In genomic region chr18:36315736-36316135, GRCh38 we compare ENCODE assay signal across 15 cellular contexts. TPM values are rescaled to one million over a fixed set of nuclear protein-coding genes. Genes with fewer than 3 reads are reported as not detected.
DNase-seq lines count a peak whose midpoint lies in the region; ATAC-seq, FAIRE-seq and TF ChIP-seq lines count a peak whose summit lies in the region.
"Had no signal": no experiment of that assay in that cellular context is flagged by ENCODE, and none has a peak within 500 bp of the region (broad histone marks: within the 10 kb centered on the region; RNA-seq: fewer than 3 reads in every experiment).

No MANE protein-coding gene starts in this region.

- H3K9ac ChIP-seq in neuronal stem cell (ENCODE audit: low read depth, low read length, poor library complexity): no peak overlapping the region

- no peak overlapping the region for H2BK12ac ChIP-seq in neuronal stem cell (ENCODE audit: low read length)

- peaks cover 3% of the 10 kb centered on the region for H3K36me3 Mint-ChIP-seq in effector memory CD8-positive, alpha-beta T cell (ENCODE audit: insufficient read depth)

- DNase-seq in GM03348 (ENCODE audit: low spot score): peak; percentile 64
- peak; percentile 83 for DNase-seq in RCC 7860 (ENCODE audit: low spot score)
- peak; percentile 91 for DNase-seq in epithelial cell of esophagus (ENCODE audit: low read depth)
- no peak for DNase-seq in neuronal stem cell (ENCODE audit: low spot score)
- DNase-seq in sciatic nerve (ENCODE audit: low spot score): no peak
- DNase-seq in effector memory CD8-positive, alpha-beta T cell: no peak
- DNase-seq in ureter (ENCODE audit: low spot score): no peak
- DNase-seq: NCI-H345, SJCRH30 had no signal

- no peak overlapping the region for H2BK5ac ChIP-seq in neuronal stem cell (ENCODE audit: low read length)

- H3K4me3 Mint-ChIP-seq in effector memory CD8-positive, alpha-beta T cell: no peak overlapping the region
- H3K4me3 Mint-ChIP-seq: memory B cell had no signal

- H2AK5ac ChIP-seq in neuronal stem cell (ENCODE audit: low read depth, low read length): no peak overlapping the region

- no peak overlapping the region for H3K27ac ChIP-seq in neuronal stem cell (replicated peaks; ENCODE audit: low read length)
- H3K27ac ChIP-seq: C4-2B, prostate gland, SJCRH30, upper lobe of left lung had no signal

- intact Hi-C loops in sciatic nerve (cut with DNase I): no loop called here

- peaks cover 15 to 25% of the 10 kb centered on the region in 2 donors for H3K4me1 ChIP-seq in neuronal stem cell (ENCODE audit: control insufficient read depth in 2 of 2, insufficient read depth in 1 of 2, low read depth in 1 of 2, low read length in 2 of 2)
- H3K4me1 ChIP-seq: prostate gland, SJCRH30, upper lobe of left lung had no signal

- WGBS in neuronal stem cell (ENCODE audit: extremely low coverage in 2 of 2, insufficient read length in 2 of 2, insufficient replicate concordance in 1 of 2), 2 donors: no CpG with 5 or more reads among the region's 10 CpGs

- ATAC-seq in HG02840 (IDR thresholded peaks at IDR 0.05; ENCODE audit: low FRiP score, unreplicated experiment): no peak
- no peak for ATAC-seq in sciatic nerve
- no peak for ATAC-seq in effector memory CD8-positive, alpha-beta T cell (replicated peaks)

- H3K4ac ChIP-seq in neuronal stem cell (ENCODE audit: low read length): no peak overlapping the region

- H3K4me2 ChIP-seq in neuronal stem cell (ENCODE audit: insufficient read depth, low read length, poor library complexity, severe bottlenecking): no peak overlapping the region

- no peaks in the 10 kb centered on the region for H3K27me3 ChIP-seq in neuronal stem cell (ENCODE audit: control insufficient read depth in 3 of 3, insufficient read depth in 3 of 3, low read depth in 1 of 3, low read length in 3 of 3)
- H3K27me3 ChIP-seq: SJCRH30, upper lobe of left lung had no signal

- H3K4me1 Mint-ChIP-seq in effector memory CD8-positive, alpha-beta T cell (ENCODE audit: low read depth in 2 of 2): no peaks in the 10 kb centered on the region
- H3K4me1 Mint-ChIP-seq: memory B cell had no signal

- peaks cover 8% of the 10 kb centered on the region for H3K79me1 ChIP-seq in neuronal stem cell (ENCODE audit: low read depth, low read length)

- peaks cover 0 to 6% of the 10 kb centered on the region in 2 donors for H3K9me3 ChIP-seq in neuronal stem cell (replicated peaks in 1 of 2; ENCODE audit: control insufficient read depth in 2 of 2, insufficient read depth in 1 of 2, low read depth in 1 of 2, low read length in 2 of 2)
- H3K9me3 ChIP-seq: prostate gland, SJCRH30 had no signal

- peaks cover 6 to 11% of the 10 kb centered on the region in 2 donors for H3K9me3 Mint-ChIP-seq in effector memory CD8-positive, alpha-beta T cell

- no peak overlapping the region for H3K23ac ChIP-seq in neuronal stem cell (ENCODE audit: low read depth, low read length, poor library complexity)

- H3K14ac ChIP-seq in neuronal stem cell (ENCODE audit: low read length): no peak overlapping the region

- FAIRE-seq in RCC 7860 (lab: Jason Lieb, UNC): peak; percentile 87
- FAIRE-seq: colon had no signal

- TF ChIP-seq CTCF in epithelial cell of esophagus (IDR thresholded peaks at IDR 0.05; ENCODE audit: insufficient read depth, low read depth, low read length, missing control alignments): no peak

- H4K8ac ChIP-seq in neuronal stem cell (ENCODE audit: low read depth, low read length): no peak overlapping the region

- H2BK120ac ChIP-seq in neuronal stem cell (ENCODE audit: low read depth, low read length): no peak overlapping the region

- no peak overlapping the region for H2BK15ac ChIP-seq in neuronal stem cell (ENCODE audit: low read length)

- H3K36me3 ChIP-seq in neuronal stem cell (replicated peaks in 1 of 2; ENCODE audit: control insufficient read depth in 2 of 2, insufficient read depth in 2 of 2, low read length in 2 of 2): peaks cover 0 to 11% of the 10 kb centered on the region in 2 donors
- H3K36me3 ChIP-seq: prostate gland, SJCRH30, upper lobe of left lung had no signal

- H2AFZ ChIP-seq in neuronal stem cell (ENCODE audit: low read length): no peak overlapping the region

- peaks cover 35 to 49% of the 10 kb centered on the region in 2 donors for H3K27me3 Mint-ChIP-seq in effector memory CD8-positive, alpha-beta T cell

- H3K18ac ChIP-seq in neuronal stem cell (ENCODE audit: low read length): peak overlapping the region; percentile 54

- no peak overlapping the region for H3K4me3 ChIP-seq in epithelial cell of esophagus (ENCODE audit: low read length)
- no peak overlapping the region for H3K4me3 ChIP-seq in neuronal stem cell (ENCODE audit: low read length in 2 of 2)
- H3K4me3 ChIP-seq: prostate gland, SJCRH30, upper lobe of left lung had no signal

- no peak overlapping the region for H3K27ac Mint-ChIP-seq in effector memory CD8-positive, alpha-beta T cell
- H3K27ac Mint-ChIP-seq: memory B cell had no signal

- no peak overlapping the region for H4K91ac ChIP-seq in neuronal stem cell (ENCODE audit: low read depth, low read length, poor library complexity)

RNA-seq across cellular contexts. Expression of gene FHOD3, which starts 18.2 kb away (rescaled TPM):
- polyA plus RNA-seq in neuronal stem cell (2013, experiment 1 of 2): 32.6 TPM
- polyA plus RNA-seq in neuronal stem cell (2013, experiment 2 of 2): 31.7 TPM
- total RNA-seq in sciatic nerve: 33.3 TPM
- 25.7 TPM for total RNA-seq in ureter

Comparison
In these comparisons a context has a peak if more than half of its experiments do, and no peak if none do; other contexts are left out.
1. DNase-seq: peak in GM03348 (single experiment), RCC 7860 (single experiment) and epithelial cell of esophagus (single experiment); none in neuronal stem cell (single experiment), sciatic nerve (single experiment), effector memory CD8-positive, alpha-beta T cell (0 of 3) and ureter (single experiment).